In the genomic region with DNA sequence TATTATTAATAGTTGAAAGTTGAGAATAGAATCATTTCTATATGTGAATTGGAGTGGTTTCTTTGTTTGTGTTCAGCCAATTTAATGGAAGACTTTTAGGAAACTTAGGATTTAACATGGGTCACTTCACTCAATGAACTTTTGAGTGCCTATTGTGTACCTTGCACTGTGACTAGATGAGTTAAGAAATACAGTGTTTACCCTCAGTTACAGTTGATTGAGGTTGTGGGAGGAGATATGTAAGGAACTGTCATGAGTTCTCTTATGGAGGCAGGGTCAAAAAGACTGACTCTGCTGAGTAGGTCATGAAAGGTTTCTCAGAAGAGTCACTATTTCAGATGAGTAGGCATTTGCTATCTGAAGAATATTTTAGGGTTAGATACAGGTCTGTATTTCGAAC, we compare ENCODE assay signal across 1 cellular context.
TF ChIP-seq lines count a peak whose summit lies in the region.

No MANE protein-coding gene starts in this region.

TF ChIP-seq in HepG2, 621 proteins besides CTCF, POLR2A, EP300 and RAD21 (continued from another document and continues in another):
- peak; percentile 61; the same call in 1 of the 2 replicates for TF ChIP-seq ISL2 (CRISPR knock-in tag; IDR thresholded peaks at IDR 0.05)
- no peak for TF ChIP-seq ZNF224 (CRISPR knock-in tag; IDR thresholded peaks at IDR 0.05)
- TF ChIP-seq ZNF180 (CRISPR knock-in tag; IDR thresholded peaks at IDR 0.05; ENCODE audit: borderline replicate concordance, low read depth), result no peak
- TF ChIP-seq ZNF761 (CRISPR knock-in tag; conservative IDR thresholded peaks at IDR 0.05), result no peak
- no peak for TF ChIP-seq CHCHD3 (CRISPR knock-in tag; IDR thresholded peaks at IDR 0.05)
- TF ChIP-seq GZF1 (CRISPR knock-in tag; IDR thresholded peaks at IDR 0.05), result no peak
- no peak for TF ChIP-seq HMG20B (CRISPR knock-in tag; conservative IDR thresholded peaks at IDR 0.05)
- TF ChIP-seq CEBPG (CRISPR knock-in tag; IDR thresholded peaks at IDR 0.05), result peak; percentile 74
- TF ChIP-seq MIER3 (CRISPR knock-in tag; IDR thresholded peaks at IDR 0.05; ENCODE audit: borderline replicate concordance), result 0 out of 2 replicates have a peak, but pooled peaks have one; percentile 26
- TF ChIP-seq STAG1 (CRISPR knock-in tag; IDR thresholded peaks at IDR 0.05), result no peak
- TF ChIP-seq, protein P1, sequence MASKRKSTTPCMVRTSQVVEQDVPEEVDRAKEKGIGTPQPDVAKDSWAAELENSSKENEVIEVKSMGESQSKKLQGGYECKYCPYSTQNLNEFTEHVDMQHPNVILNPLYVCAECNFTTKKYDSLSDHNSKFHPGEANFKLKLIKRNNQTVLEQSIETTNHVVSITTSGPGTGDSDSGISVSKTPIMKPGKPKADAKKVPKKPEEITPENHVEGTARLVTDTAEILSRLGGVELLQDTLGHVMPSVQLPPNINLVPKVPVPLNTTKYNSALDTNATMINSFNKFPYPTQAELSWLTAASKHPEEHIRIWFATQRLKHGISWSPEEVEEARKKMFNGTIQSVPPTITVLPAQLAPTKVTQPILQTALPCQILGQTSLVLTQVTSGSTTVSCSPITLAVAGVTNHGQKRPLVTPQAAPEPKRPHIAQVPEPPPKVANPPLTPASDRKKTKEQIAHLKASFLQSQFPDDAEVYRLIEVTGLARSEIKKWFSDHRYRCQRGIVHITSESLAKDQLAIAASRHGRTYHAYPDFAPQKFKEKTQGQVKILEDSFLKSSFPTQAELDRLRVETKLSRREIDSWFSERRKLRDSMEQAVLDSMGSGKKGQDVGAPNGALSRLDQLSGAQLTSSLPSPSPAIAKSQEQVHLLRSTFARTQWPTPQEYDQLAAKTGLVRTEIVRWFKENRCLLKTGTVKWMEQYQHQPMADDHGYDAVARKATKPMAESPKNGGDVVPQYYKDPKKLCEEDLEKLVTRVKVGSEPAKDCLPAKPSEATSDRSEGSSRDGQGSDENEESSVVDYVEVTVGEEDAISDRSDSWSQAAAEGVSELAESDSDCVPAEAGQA (IDR thresholded peaks at IDR 0.05; ENCODE audit: low read depth), result no peak
- TF ChIP-seq, protein P1 (CRISPR knock-in tag; IDR thresholded peaks at IDR 0.05; ENCODE audit: borderline replicate concordance), result no peak
- TF ChIP-seq, protein P2, sequence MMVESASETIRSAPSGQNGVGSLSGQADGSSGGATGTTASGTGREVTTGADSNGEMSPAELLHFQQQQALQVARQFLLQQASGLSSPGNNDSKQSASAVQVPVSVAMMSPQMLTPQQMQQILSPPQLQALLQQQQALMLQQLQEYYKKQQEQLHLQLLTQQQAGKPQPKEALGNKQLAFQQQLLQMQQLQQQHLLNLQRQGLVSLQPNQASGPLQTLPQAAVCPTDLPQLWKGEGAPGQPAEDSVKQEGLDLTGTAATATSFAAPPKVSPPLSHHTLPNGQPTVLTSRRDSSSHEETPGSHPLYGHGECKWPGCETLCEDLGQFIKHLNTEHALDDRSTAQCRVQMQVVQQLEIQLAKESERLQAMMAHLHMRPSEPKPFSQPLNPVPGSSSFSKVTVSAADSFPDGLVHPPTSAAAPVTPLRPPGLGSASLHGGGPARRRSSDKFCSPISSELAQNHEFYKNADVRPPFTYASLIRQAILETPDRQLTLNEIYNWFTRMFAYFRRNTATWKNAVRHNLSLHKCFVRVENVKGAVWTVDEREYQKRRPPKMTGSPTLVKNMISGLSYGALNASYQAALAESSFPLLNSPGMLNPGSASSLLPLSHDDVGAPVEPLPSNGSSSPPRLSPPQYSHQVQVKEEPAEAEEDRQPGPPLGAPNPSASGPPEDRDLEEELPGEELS (CRISPR knock-in tag; IDR thresholded peaks at IDR 0.05), result peak; percentile 48; the same call in 1 of the 2 replicates
- no peak for TF ChIP-seq ZNF230 (CRISPR knock-in tag; IDR thresholded peaks at IDR 0.05)
- TF ChIP-seq SATB2 (CRISPR knock-in tag; IDR thresholded peaks at IDR 0.05), result no peak
- TF ChIP-seq ZNF382 (CRISPR knock-in tag; IDR thresholded peaks at IDR 0.05; ENCODE audit: borderline replicate concordance), result no peak
- TF ChIP-seq ZNF44 (CRISPR knock-in tag; IDR thresholded peaks at IDR 0.05), result no peak
- TF ChIP-seq ZNF713 (CRISPR knock-in tag; IDR thresholded peaks at IDR 0.05), result no peak
- TF ChIP-seq FOXA1 (IDR thresholded peaks at IDR 0.05), result peak; percentile 63
- peak; percentile 94 for TF ChIP-seq FOXA1 (CRISPR knock-in tag; IDR thresholded peaks at IDR 0.05)
- TF ChIP-seq, protein P3, sequence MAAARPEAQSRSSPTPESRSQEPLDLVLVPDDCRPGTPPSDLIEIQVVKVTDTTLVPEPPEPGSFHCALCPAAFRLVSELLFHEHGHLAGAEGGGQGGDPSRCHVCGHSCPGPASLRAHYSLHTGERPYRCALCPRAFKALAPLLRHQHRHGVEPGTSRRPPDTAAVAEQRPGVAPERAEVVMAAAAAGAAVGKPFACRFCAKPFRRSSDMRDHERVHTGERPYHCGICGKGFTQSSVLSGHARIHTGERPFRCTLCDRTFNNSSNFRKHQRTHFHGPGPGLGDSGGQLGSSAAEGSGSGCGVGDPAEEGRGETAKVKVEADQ (CRISPR knock-in tag; IDR thresholded peaks at IDR 0.05; ENCODE audit: borderline replicate concordance), result no peak
- TF ChIP-seq, protein P4, sequence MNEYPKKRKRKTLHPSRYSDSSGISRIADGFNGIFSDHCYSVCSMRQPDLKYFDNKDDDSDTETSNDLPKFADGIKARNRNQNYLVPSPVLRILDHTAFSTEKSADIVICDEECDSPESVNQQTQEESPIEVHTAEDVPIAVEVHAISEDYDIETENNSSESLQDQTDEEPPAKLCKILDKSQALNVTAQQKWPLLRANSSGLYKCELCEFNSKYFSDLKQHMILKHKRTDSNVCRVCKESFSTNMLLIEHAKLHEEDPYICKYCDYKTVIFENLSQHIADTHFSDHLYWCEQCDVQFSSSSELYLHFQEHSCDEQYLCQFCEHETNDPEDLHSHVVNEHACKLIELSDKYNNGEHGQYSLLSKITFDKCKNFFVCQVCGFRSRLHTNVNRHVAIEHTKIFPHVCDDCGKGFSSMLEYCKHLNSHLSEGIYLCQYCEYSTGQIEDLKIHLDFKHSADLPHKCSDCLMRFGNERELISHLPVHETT (CRISPR knock-in tag; conservative IDR thresholded peaks at IDR 0.05), result no peak
- TF ChIP-seq, protein P5, sequence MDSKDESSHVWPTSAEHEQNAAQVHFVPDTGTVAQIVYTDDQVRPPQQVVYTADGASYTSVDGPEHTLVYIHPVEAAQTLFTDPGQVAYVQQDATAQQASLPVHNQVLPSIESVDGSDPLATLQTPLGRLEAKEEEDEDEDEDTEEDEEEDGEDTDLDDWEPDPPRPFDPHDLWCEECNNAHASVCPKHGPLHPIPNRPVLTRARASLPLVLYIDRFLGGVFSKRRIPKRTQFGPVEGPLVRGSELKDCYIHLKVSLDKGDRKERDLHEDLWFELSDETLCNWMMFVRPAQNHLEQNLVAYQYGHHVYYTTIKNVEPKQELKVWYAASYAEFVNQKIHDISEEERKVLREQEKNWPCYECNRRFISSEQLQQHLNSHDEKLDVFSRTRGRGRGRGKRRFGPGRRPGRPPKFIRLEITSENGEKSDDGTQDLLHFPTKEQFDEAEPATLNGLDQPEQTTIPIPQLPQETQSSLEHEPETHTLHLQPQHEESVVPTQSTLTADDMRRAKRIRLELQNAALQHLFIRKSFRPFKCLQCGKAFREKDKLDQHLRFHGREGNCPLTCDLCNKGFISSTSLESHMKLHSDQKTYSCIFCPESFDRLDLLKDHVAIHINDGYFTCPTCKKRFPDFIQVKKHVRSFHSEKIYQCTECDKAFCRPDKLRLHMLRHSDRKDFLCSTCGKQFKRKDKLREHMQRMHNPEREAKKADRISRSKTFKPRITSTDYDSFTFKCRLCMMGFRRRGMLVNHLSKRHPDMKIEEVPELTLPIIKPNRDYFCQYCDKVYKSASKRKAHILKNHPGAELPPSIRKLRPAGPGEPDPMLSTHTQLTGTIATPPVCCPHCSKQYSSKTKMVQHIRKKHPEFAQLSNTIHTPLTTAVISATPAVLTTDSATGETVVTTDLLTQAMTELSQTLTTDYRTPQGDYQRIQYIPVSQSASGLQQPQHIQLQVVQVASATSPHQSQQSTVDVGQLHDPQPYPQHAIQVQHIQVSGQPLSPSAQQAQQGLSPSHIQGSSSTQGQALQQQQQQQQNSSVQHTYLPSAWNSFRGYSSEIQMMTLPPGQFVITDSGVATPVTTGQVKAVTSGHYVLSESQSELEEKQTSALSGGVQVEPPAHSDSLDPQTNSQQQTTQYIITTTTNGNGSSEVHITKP (CRISPR knock-in tag; IDR thresholded peaks at IDR 0.05; ENCODE audit: low read depth), result no peak
- TF ChIP-seq RARA (CRISPR knock-in tag; IDR thresholded peaks at IDR 0.05), result peak; percentile 65
- peak; percentile 31; the same call in 1 of the 2 replicates for TF ChIP-seq FOXK1 (CRISPR knock-in tag; IDR thresholded peaks at IDR 0.05; ENCODE audit: borderline replicate concordance, low read depth)
- no peak for TF ChIP-seq ZNF7 (CRISPR knock-in tag; IDR thresholded peaks at IDR 0.05)
- TF ChIP-seq WIZ (CRISPR knock-in tag; IDR thresholded peaks at IDR 0.05), result no peak
- TF ChIP-seq, protein P6, sequence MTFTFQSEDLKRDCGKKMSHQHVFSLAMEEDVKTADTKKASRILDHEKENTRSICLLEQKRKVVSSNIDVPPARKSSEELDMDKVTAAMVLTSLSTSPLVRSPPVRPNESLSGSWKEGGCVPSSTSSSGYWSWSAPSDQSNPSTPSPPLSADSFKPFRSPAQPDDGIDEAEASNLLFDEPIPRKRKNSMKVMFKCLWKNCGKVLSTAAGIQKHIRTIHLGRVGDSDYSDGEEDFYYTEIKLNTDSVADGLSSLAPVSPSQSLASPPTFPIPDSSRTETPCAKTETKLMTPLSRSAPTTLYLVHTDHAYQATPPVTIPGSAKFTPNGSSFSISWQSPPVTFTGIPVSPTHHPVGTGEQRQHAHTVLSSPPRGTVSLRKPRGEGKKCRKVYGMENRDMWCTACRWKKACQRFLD (CRISPR knock-in tag; IDR thresholded peaks at IDR 0.05; ENCODE audit: borderline replicate concordance), result no peak
- TF ChIP-seq NR1H2 (CRISPR knock-in tag; IDR thresholded peaks at IDR 0.05; ENCODE audit: borderline replicate concordance, low read depth), result no peak
- peak; percentile 56; the same call in 1 of the 2 replicates for TF ChIP-seq FOXK2 (IDR thresholded peaks at IDR 0.05)
- no peak for TF ChIP-seq ZFAT (CRISPR knock-in tag; conservative IDR thresholded peaks at IDR 0.05)
- TF ChIP-seq, protein P7, sequence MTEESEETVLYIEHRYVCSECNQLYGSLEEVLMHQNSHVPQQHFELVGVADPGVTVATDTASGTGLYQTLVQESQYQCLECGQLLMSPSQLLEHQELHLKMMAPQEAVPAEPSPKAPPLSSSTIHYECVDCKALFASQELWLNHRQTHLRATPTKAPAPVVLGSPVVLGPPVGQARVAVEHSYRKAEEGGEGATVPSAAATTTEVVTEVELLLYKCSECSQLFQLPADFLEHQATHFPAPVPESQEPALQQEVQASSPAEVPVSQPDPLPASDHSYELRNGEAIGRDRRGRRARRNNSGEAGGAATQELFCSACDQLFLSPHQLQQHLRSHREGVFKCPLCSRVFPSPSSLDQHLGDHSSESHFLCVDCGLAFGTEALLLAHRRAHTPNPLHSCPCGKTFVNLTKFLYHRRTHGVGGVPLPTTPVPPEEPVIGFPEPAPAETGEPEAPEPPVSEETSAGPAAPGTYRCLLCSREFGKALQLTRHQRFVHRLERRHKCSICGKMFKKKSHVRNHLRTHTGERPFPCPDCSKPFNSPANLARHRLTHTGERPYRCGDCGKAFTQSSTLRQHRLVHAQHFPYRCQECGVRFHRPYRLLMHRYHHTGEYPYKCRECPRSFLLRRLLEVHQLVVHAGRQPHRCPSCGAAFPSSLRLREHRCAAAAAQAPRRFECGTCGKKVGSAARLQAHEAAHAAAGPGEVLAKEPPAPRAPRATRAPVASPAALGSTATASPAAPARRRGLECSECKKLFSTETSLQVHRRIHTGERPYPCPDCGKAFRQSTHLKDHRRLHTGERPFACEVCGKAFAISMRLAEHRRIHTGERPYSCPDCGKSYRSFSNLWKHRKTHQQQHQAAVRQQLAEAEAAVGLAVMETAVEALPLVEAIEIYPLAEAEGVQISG (CRISPR knock-in tag; IDR thresholded peaks at IDR 0.05), result no peak
- TF ChIP-seq, protein P8, sequence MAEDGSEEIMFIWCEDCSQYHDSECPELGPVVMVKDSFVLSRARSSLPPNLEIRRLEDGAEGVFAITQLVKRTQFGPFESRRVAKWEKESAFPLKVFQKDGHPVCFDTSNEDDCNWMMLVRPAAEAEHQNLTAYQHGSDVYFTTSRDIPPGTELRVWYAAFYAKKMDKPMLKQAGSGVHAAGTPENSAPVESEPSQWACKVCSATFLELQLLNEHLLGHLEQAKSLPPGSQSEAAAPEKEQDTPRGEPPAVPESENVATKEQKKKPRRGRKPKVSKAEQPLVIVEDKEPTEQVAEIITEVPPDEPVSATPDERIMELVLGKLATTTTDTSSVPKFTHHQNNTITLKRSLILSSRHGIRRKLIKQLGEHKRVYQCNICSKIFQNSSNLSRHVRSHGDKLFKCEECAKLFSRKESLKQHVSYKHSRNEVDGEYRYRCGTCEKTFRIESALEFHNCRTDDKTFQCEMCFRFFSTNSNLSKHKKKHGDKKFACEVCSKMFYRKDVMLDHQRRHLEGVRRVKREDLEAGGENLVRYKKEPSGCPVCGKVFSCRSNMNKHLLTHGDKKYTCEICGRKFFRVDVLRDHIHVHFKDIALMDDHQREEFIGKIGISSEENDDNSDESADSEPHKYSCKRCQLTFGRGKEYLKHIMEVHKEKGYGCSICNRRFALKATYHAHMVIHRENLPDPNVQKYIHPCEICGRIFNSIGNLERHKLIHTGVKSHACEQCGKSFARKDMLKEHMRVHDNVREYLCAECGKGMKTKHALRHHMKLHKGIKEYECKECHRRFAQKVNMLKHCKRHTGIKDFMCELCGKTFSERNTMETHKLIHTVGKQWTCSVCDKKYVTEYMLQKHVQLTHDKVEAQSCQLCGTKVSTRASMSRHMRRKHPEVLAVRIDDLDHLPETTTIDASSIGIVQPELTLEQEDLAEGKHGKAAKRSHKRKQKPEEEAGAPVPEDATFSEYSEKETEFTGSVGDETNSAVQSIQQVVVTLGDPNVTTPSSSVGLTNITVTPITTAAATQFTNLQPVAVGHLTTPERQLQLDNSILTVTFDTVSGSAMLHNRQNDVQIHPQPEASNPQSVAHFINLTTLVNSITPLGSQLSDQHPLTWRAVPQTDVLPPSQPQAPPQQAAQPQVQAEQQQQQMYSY (CRISPR knock-in tag; IDR thresholded peaks at IDR 0.05), result no peak
- TF ChIP-seq ZNF746 (CRISPR knock-in tag; IDR thresholded peaks at IDR 0.05), result no peak
- no peak for TF ChIP-seq NRL (CRISPR knock-in tag; IDR thresholded peaks at IDR 0.05; ENCODE audit: borderline replicate concordance)
- peak; percentile 60 for TF ChIP-seq RXRB (CRISPR knock-in tag; IDR thresholded peaks at IDR 0.05; ENCODE audit: borderline replicate concordance)
- peak; percentile 74; the same call in 1 of the 2 replicates for TF ChIP-seq HNF4G (IDR thresholded peaks at IDR 0.05; ENCODE audit: borderline replicate concordance, low read depth, low read length)
- TF ChIP-seq HNF4G (CRISPR knock-in tag; IDR thresholded peaks at IDR 0.05; ENCODE audit: borderline replicate concordance, low read depth), result no peak
